ENCODE assay signal across 7 cellular contexts in the genomic region with DNA sequence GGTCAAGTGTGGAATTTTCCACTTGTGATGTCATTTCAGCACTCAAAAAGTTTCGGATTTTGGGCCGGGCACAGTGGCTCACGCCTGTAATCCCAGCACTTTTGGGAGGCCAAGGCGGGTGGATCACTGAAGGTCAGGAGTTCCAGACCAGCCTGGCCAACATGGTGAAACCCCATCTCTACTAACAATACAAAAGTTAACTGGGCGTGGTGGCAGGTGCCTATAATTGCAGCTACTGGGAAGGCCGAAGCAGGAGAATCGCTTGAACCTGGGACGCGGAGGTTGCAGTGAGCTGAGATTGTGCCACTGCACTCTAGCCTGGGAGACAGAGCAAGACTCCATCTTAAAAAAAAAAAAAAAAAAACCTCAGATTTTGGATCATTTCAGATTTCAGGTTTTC. TPM values are rescaled to one million over a fixed set of nuclear protein-coding genes. Genes with fewer than 3 reads are reported as not detected.
DNase-seq lines count a peak whose midpoint lies in the region; ATAC-seq and TF ChIP-seq lines count a peak whose summit lies in the region.
"Not testable (repeated sequence)": the region's sequence is repeated elsewhere in the genome, so short reads cannot be mapped to it uniquely, and the experiment has no call there.

No MANE protein-coding gene starts in this region.

- H3K9me3 Mint-ChIP-seq in nephron; stimulated activated effector memory CD8-positive, alpha-beta T cell treated with anti-CD3 and anti-CD28 coated beads, Interleukin-12 subunit alpha, Interleukin-12 subunit beta, amount 100 ng/mL, for 72 hours: not testable (repeated sequence)

- H3K27me3 Mint-ChIP-seq in T-helper 17 cell; nephron (ENCODE audit: low read depth): not testable (repeated sequence)

- H3K27ac ChIP-seq in GM23248 (peak overlapping the region; percentile 47; the same call in 1 of the 2 replicates), brain microvascular endothelial cell (peak overlapping the region; percentile 65), gastroesophageal sphincter (peak overlapping the region; percentile 67 to 80 (median 78))

- TF ChIP-seq POLR2A in gastroesophageal sphincter (IDR thresholded peaks at IDR 0.05) = not testable (repeated sequence)

- H3K36me3 ChIP-seq in GM23248 (ENCODE audit: low read depth) = not testable (repeated sequence)
- peaks cover 36% of the 10 kb centered on the region for H3K36me3 ChIP-seq in brain microvascular endothelial cell (replicated peaks)
- peaks cover 0 to 47% of the 10 kb centered on the region in 2 donors for H3K36me3 ChIP-seq in gastroesophageal sphincter

- H4K20me1 ChIP-seq in GM23248 (ENCODE audit: insufficient read depth) = not testable (repeated sequence)

- not testable (repeated sequence) for TF ChIP-seq EP300 in gastroesophageal sphincter (IDR thresholded peaks at IDR 0.05)

- H3K27me3 ChIP-seq in GM23248 (replicated peaks; ENCODE audit: insufficient read depth); brain microvascular endothelial cell (replicated peaks); gastroesophageal sphincter: not testable (repeated sequence)

- H3F3A ChIP-seq in GM23248 (ENCODE audit: insufficient read depth) = not testable (repeated sequence)

- DNase-seq in GM23248; T-helper 17 cell; brain microvascular endothelial cell; stimulated activated effector memory CD8-positive, alpha-beta T cell treated with anti-CD3 and anti-CD28 coated beads, Interleukin-12 subunit alpha, Interleukin-12 subunit beta, amount 100 ng/mL, for 72 hours (ENCODE audit: low spot score in 2 of 2): not testable (repeated sequence)
- peak; percentile 10 for DNase-seq in islet precursor cell

- not testable (repeated sequence) for H3K9me2 ChIP-seq in GM23248 (ENCODE audit: insufficient read depth)

- not testable (repeated sequence) for H3K9me3 ChIP-seq in GM23248 (ENCODE audit: low read depth); T-helper 17 cell (ENCODE audit: control insufficient read depth, low read length, poor library complexity, severe bottlenecking); gastroesophageal sphincter

- not testable (repeated sequence) for ATAC-seq in T-helper 17 cell; gastroesophageal sphincter; stimulated activated effector memory CD8-positive, alpha-beta T cell treated with anti-CD3 and anti-CD28 coated beads, Interleukin-12 subunit alpha, Interleukin-12 subunit beta, amount 100 ng/mL, for 72 hours

- not testable (repeated sequence) for H3K4me3 ChIP-seq in GM23248; brain microvascular endothelial cell (ENCODE audit: low read depth, low read length); gastroesophageal sphincter

- H3K4me1 Mint-ChIP-seq in T-helper 17 cell = peaks cover 15% of the 10 kb centered on the region
- peaks cover 45% of the 10 kb centered on the region for H3K4me1 Mint-ChIP-seq in nephron
- H3K4me1 Mint-ChIP-seq in stimulated activated effector memory CD8-positive, alpha-beta T cell treated with anti-CD3 and anti-CD28 coated beads, Interleukin-12 subunit alpha, Interleukin-12 subunit beta, amount 100 ng/mL, for 72 hours = not testable (repeated sequence)

- H3K27ac Mint-ChIP-seq in T-helper 17 cell (peak overlapping the region; percentile 67), nephron (peak overlapping the region in 2 of 3 experiments; percentile 48 to 70)
- peak overlapping the region; percentile 65 for H3K27ac Mint-ChIP-seq in stimulated activated effector memory CD8-positive, alpha-beta T cell treated with anti-CD3 and anti-CD28 coated beads, Interleukin-12 subunit alpha, Interleukin-12 subunit beta, amount 100 ng/mL, for 72 hours

- WGBS in GM23248 (ENCODE audit: low coverage in 1 of 2, low lambda C conversion rate in 2 of 2, missing lambda C conversion rate in 2 of 2), 2 experiments = 97 to 99% methylated on average over 9 of the region's 9 CpGs
- WGBS in gastroesophageal sphincter (ENCODE audit: low coverage in 1 of 2), 2 donors = 76% methylated on average over 4 to 6 of the region's 9 CpGs

- H3K79me2 ChIP-seq in GM23248 (ENCODE audit: insufficient read depth) = peaks cover 48% of the 10 kb centered on the region

- not testable (repeated sequence) for H3K4me2 ChIP-seq in GM23248 (ENCODE audit: unreplicated experiment)

- TF ChIP-seq CTCF in brain microvascular endothelial cell (IDR thresholded peaks at IDR 0.05; ENCODE audit: low read depth, low read length, missing control alignments); gastroesophageal sphincter (IDR thresholded peaks at IDR 0.05); nephron (IDR thresholded peaks at IDR 0.05; ENCODE audit: unreplicated experiment in 3 of 3): not testable (repeated sequence)

- H2AFZ ChIP-seq in GM23248 = not testable (repeated sequence)

- H3K36me3 Mint-ChIP-seq in T-helper 17 cell (ENCODE audit: low read depth) = not testable (repeated sequence)
- peaks cover 41% of the 10 kb centered on the region for H3K36me3 Mint-ChIP-seq in nephron (ENCODE audit: low read depth)
- peaks cover 37% of the 10 kb centered on the region for H3K36me3 Mint-ChIP-seq in stimulated activated effector memory CD8-positive, alpha-beta T cell treated with anti-CD3 and anti-CD28 coated beads, Interleukin-12 subunit alpha, Interleukin-12 subunit beta, amount 100 ng/mL, for 72 hours

- H3K4me3 Mint-ChIP-seq in T-helper 17 cell; stimulated activated effector memory CD8-positive, alpha-beta T cell treated with anti-CD3 and anti-CD28 coated beads, Interleukin-12 subunit alpha, Interleukin-12 subunit beta, amount 100 ng/mL, for 72 hours: not testable (repeated sequence)
- H3K4me3 Mint-ChIP-seq in nephron = peak overlapping the region in 1 of 3 experiments; percentile 72

- in situ Hi-C loops in GM23248 (cut with MboI); brain microvascular endothelial cell (cut with HindIII; ENCODE audit: low pct_ligation_motif_present, low sequenced_read_pairs): not testable (repeated sequence)

- not testable (repeated sequence) for H3K9ac ChIP-seq in GM23248

- not testable (repeated sequence) for H3K4me1 ChIP-seq in GM23248 (ENCODE audit: insufficient read depth)
- H3K4me1 ChIP-seq in gastroesophageal sphincter = peaks cover 0 to 40% (median 8%) of the 10 kb centered on the region in 3 donors

RNA-seq across cellular contexts. Expression of a gene that starts 48.3 kb away (rescaled TPM):
- 33.8 and 70.7 TPM in 2 replicates for total RNA-seq in GM23248 (2014; rRNA removed; shearing (Covaris generic))
- 64.6 and 67.6 TPM in 2 replicates for polyA plus RNA-seq in GM23248 (2016; fragmentation: Nextera tagmentation; extraction: Ambion mirVana)
- 10 to 100 TPM; 18.3 to 24.2 TPM for total RNA-seq in T-helper 17 cell
- total RNA-seq in gastroesophageal sphincter = 10 to 100 TPM in 3 of 4 donors, 1 to 10 TPM in 1; 5.9 to 34.5 (median 21.4) TPM
